ENCODE assay signal across 8 cellular contexts in genomic region chr16:29213770-29214169, GRCh38.
DNase-seq lines count a peak whose midpoint lies in the region; ATAC-seq, FAIRE-seq and TF ChIP-seq lines count a peak whose summit lies in the region.
"Not testable (repeated sequence)": the region's sequence is repeated elsewhere in the genome, so short reads cannot be mapped to it uniquely, and the experiment has no call there.

No MANE protein-coding gene starts in this region.

- H3K79me2 ChIP-seq in keratinocyte (ENCODE audit: control insufficient read depth, insufficient read depth, low read length), result not testable (repeated sequence)

- H4K8ac ChIP-seq in IMR-90 (ENCODE audit: low read depth in 2 of 2, low read length in 2 of 2), result not testable (repeated sequence)

- not testable (repeated sequence) for H3K27me3 Mint-ChIP-seq in CD4-positive, alpha-beta T cell; T-cell; natural killer cell (ENCODE audit: low read depth in 2 of 2)

- not testable (repeated sequence) for H2BK5ac ChIP-seq in IMR-90 (ENCODE audit: low read depth, low read length, poor library complexity, severe bottlenecking)

- peak; percentile 56 for ATAC-seq in CD4-positive, alpha-beta T cell (ENCODE audit: poor library complexity)
- ATAC-seq in IMR-90 (ENCODE audit: low read depth), result not testable (repeated sequence)
- ATAC-seq in T-cell (replicated peaks in 1 of 4), result peak in 3 of 4 experiments; percentile 56 to 80 (median 70)
- ATAC-seq in natural killer cell, result peak in 1 of 3 donors; percentile 48
- ATAC-seq in upper lobe of right lung, result peak; percentile 40

- H3K4me2 ChIP-seq in IMR-90 (ENCODE audit: low read depth, low read length); keratinocyte (ENCODE audit: control insufficient read depth, extremely low read depth, insufficient read depth, low read depth, low read length): not testable (repeated sequence)

- H3K4me3 ChIP-seq in IMR-90 (ENCODE audit: insufficient read depth, low read depth, low read length); keratinocyte (ENCODE audit: control insufficient read depth in 2 of 3, extremely low read depth in 1 of 3, insufficient read depth in 2 of 3, low read depth in 1 of 3, low read length in 3 of 3); upper lobe of right lung: not testable (repeated sequence)

- H3K56ac ChIP-seq in IMR-90 (ENCODE audit: extremely low read depth, insufficient read depth, low read length), result not testable (repeated sequence)

- BruUV-seq in IMR-90 (replicated peaks; lab: Mats Ljungman, UMichigan), result not testable (repeated sequence)

- not testable (repeated sequence) for H3K9me3 ChIP-seq in CD4-positive, alpha-beta T cell (ENCODE audit: control insufficient read depth, low read length); keratinocyte (ENCODE audit: control insufficient read depth, low read depth, low read length); upper lobe of right lung
- peaks cover 19% of the 10 kb centered on the region for H3K9me3 ChIP-seq in IMR-90 (ENCODE audit: control insufficient read depth, insufficient read depth, low read length)

- not testable (repeated sequence) for H2BK15ac ChIP-seq in IMR-90 (ENCODE audit: low read depth, low read length)

- TF ChIP-seq CTCF in CD4-positive, alpha-beta T cell (IDR thresholded peaks at IDR 0.05); IMR-90 (conservative IDR thresholded peaks at IDR 0.05; ENCODE audit: low read depth, low read length); keratinocyte (optimal IDR thresholded peaks at IDR 0.05 in 1 of 3, IDR thresholded peaks at IDR 0.05 in 1 of 3, conservative IDR thresholded peaks at IDR 0.05 in 1 of 3; ENCODE audit: extremely low read depth in 1 of 3, insufficient read depth in 2 of 3, low read length in 3 of 3); natural killer cell (IDR thresholded peaks at IDR 0.05); upper lobe of right lung (IDR thresholded peaks at IDR 0.05): not testable (repeated sequence)

- not testable (repeated sequence) for H3K4ac ChIP-seq in IMR-90 (ENCODE audit: low read depth, low read length)

- H3K36me3 ChIP-seq in IMR-90 (ENCODE audit: control insufficient read depth, insufficient read depth, low read length), result peaks cover 29% of the 10 kb centered on the region
- not testable (repeated sequence) for H3K36me3 ChIP-seq in keratinocyte (ENCODE audit: control insufficient read depth in 2 of 2, extremely low read depth in 1 of 2, insufficient read depth in 2 of 2, low read length in 2 of 2); upper lobe of right lung

- POLR2A ChIA-PET in CD4-positive, alpha-beta T cell (lab: Charles Lee); IMR-90 (lab: Charles Lee; ENCODE audit: unreplicated experiment); T-cell (lab: Charles Lee): not testable (repeated sequence)

- not testable (repeated sequence) for H3K4me3 Mint-ChIP-seq in CD4-positive, alpha-beta T cell; T-cell; natural killer cell

- DNase-seq in CD4-positive, alpha-beta T cell; IMR-90; T-cell; keratinocyte (ENCODE audit: low read depth, low spot score); natural killer cell; upper lobe of right lung: not testable (repeated sequence)
- DNase-seq in activated CD8-positive, alpha-beta memory T cell treated with anti-CD3 and anti-CD28 coated beads, Interleukin-2, amount 50 U/mL, for 48 hours, result peak; percentile 23
- DNase-seq in epithelial cell of prostate (ENCODE audit: low read depth, low spot score), result peak; percentile 5

- not testable (repeated sequence) for H2BK120ac ChIP-seq in IMR-90 (ENCODE audit: low read depth, low read length)

- not testable (repeated sequence) for H3K36me3 Mint-ChIP-seq in CD4-positive, alpha-beta T cell (ENCODE audit: low read depth); natural killer cell
- H3K36me3 Mint-ChIP-seq in T-cell, result peaks cover 27% of the 10 kb centered on the region

- 0 out of 2 replicates have a peak overlapping the region, but pooled peaks have one; percentile 10 for H2BK20ac ChIP-seq in IMR-90 (ENCODE audit: low read depth, low read length)

- H3K18ac ChIP-seq in IMR-90 (ENCODE audit: low read depth, low read length), result not testable (repeated sequence)

- H3K9me1 ChIP-seq in IMR-90 (ENCODE audit: insufficient read depth, low read length); keratinocyte (ENCODE audit: control insufficient read depth, extremely low read depth, insufficient read depth, low read length): not testable (repeated sequence)

- CTCF ChIA-PET in CD4-positive, alpha-beta T cell (lab: Charles Lee); IMR-90 (lab: Yijun Ruan, JAX); T-cell (lab: Charles Lee): not testable (repeated sequence)

- H2AFZ ChIP-seq in IMR-90 (replicated peaks; ENCODE audit: low read length, poor library complexity); keratinocyte (ENCODE audit: control insufficient read depth, low read length): not testable (repeated sequence)

- in situ Hi-C loops in IMR-90 (cut with MboI; ENCODE audit: low sequenced_read_pairs), result not testable (repeated sequence)

- not testable (repeated sequence) for H3K9ac ChIP-seq in IMR-90 (ENCODE audit: low read depth, low read length); keratinocyte (ENCODE audit: control insufficient read depth, extremely low read depth, insufficient read depth, low read length)

- not testable (repeated sequence) for H3K27me3 ChIP-seq in CD4-positive, alpha-beta T cell (ENCODE audit: control insufficient read depth, insufficient read depth, low read length); IMR-90 (ENCODE audit: control insufficient read depth, insufficient read depth, low read length); keratinocyte (ENCODE audit: control insufficient read depth, extremely low read depth, insufficient read depth, low read length); upper lobe of right lung

- H3K4me1 Mint-ChIP-seq in CD4-positive, alpha-beta T cell (ENCODE audit: low read depth), result not testable (repeated sequence)
- H3K4me1 Mint-ChIP-seq in T-cell, result peaks cover 0 to 12% (median 10%) of the 10 kb centered on the region in 3 donors
- H3K4me1 Mint-ChIP-seq in natural killer cell, result peaks cover 13 to 14% of the 10 kb centered on the region in 2 donors

- TF ChIP-seq RAD21 in IMR-90 (IDR thresholded peaks at IDR 0.05; ENCODE audit: low read length), result not testable (repeated sequence)

- H2AK5ac ChIP-seq in IMR-90 (ENCODE audit: low read depth, low read length), result not testable (repeated sequence)

- no CpG with 5 or more reads among the region's 3 CpGs for WGBS in IMR-90 (ENCODE audit: extremely low coverage in 2 of 2, insufficient read length in 1 of 2), 2 experiments

- not testable (repeated sequence) for H3K27ac ChIP-seq in CD4-positive, alpha-beta T cell (ENCODE audit: low read depth, low read length); IMR-90 (ENCODE audit: insufficient read depth, low read length); epithelial cell of prostate; keratinocyte (ENCODE audit: control insufficient read depth, insufficient read depth, low read length); upper lobe of right lung

- H3K23ac ChIP-seq in IMR-90 (ENCODE audit: low read depth, low read length), result not testable (repeated sequence)

- intact Hi-C loops in CD4-positive, alpha-beta T cell (cut with DNase I, micrococcal nuclease); IMR-90 (cut with micrococcal nuclease); natural killer cell (cut with micrococcal nuclease); upper lobe of right lung (cut with DNase I): not testable (repeated sequence)

- not testable (repeated sequence) for H4K5ac ChIP-seq in IMR-90 (ENCODE audit: low read depth, low read length)

- not testable (repeated sequence) for H3K14ac ChIP-seq in IMR-90 (replicated peaks; ENCODE audit: low read depth, low read length)

- not testable (repeated sequence) for H4K91ac ChIP-seq in IMR-90 (ENCODE audit: insufficient read depth, low read depth, low read length)

- not testable (repeated sequence) for H2AK9ac ChIP-seq in IMR-90 (replicated peaks; ENCODE audit: low read depth, low read length, poor library complexity)

- H3K4me1 ChIP-seq in IMR-90 (ENCODE audit: control insufficient read depth, insufficient read depth, low read length); keratinocyte (ENCODE audit: control insufficient read depth, extremely low read depth, insufficient read depth, low read length); upper lobe of right lung: not testable (repeated sequence)

- peaks cover 2 to 12% of the 10 kb centered on the region in 2 experiments for H3K79me1 ChIP-seq in IMR-90 (ENCODE audit: low read depth in 1 of 2, low read length in 2 of 2)

- TF ChIP-seq POLR2A in IMR-90 (IDR thresholded peaks at IDR 0.05; ENCODE audit: low read depth, low read length), result not testable (repeated sequence)

- H3K9me3 Mint-ChIP-seq in CD4-positive, alpha-beta T cell; T-cell; natural killer cell: not testable (repeated sequence)

- dilution Hi-C loops in IMR-90 (cut with HindIII; ENCODE audit: low sequenced_read_pairs, unreplicated experiment); keratinocyte (cut with MboI; ENCODE audit: extremely low pct_ligation_motif_present, low sequenced_read_pairs): not testable (repeated sequence)

- FAIRE-seq in keratinocyte (lab: Jason Lieb, UNC), result peak; percentile 26

- not testable (repeated sequence) for H3K27ac Mint-ChIP-seq in CD4-positive, alpha-beta T cell
- H3K27ac Mint-ChIP-seq in T-cell (peak overlapping the region in 1 of 2 donors; percentile 36), natural killer cell (peak overlapping the region; percentile 6 to 8)

- H4K20me1 ChIP-seq in IMR-90 (ENCODE audit: insufficient read depth, low read length); keratinocyte (ENCODE audit: control insufficient read depth, extremely low read depth, insufficient read depth, low read length): not testable (repeated sequence)
